9 cellular contexts compared by ENCODE assay signal in genomic region chr17:82603981-82604448, GRCh38. TPM values are rescaled to one million over a fixed set of nuclear protein-coding genes. Genes with fewer than 3 reads are reported as not detected.
DNase-seq lines count a peak whose midpoint lies in the region; ATAC-seq and TF ChIP-seq lines count a peak whose summit lies in the region.
"Had no signal": no experiment of that assay in that cellular context is flagged by ENCODE, and none has a peak within 500 bp of the region (broad histone marks: within the 10 kb centered on the region; RNA-seq: fewer than 3 reads in every experiment).

No MANE protein-coding gene starts in this region.

- no peak overlapping the region for H4K8ac ChIP-seq in trophoblast cell (ENCODE audit: low read depth, low read length)

- no peak overlapping the region for H4K91ac ChIP-seq in trophoblast cell (ENCODE audit: low read depth, low read length)

- no peak overlapping the region for H2AK5ac ChIP-seq in trophoblast cell (ENCODE audit: low read length)

- WGBS in trophoblast cell (ENCODE audit: extremely low coverage, insufficient coverage, insufficient read length): no CpG with 5 or more reads among the region's 18 CpGs

- H3K9ac ChIP-seq in trophoblast cell (ENCODE audit: low read length): no peak overlapping the region

- no peak overlapping the region for H2AFZ ChIP-seq in trophoblast cell (ENCODE audit: insufficient read depth, low read length, poor library complexity)

- H3K4ac ChIP-seq in trophoblast cell (ENCODE audit: low read depth, low read length): no peak overlapping the region

- no peaks in the 10 kb centered on the region for H3K9me3 Mint-ChIP-seq in activated B cell treated with CpG ODN at 0.5 μM for 24 hours
- H3K9me3 Mint-ChIP-seq: activated naive CD4-positive, alpha-beta T cell treated with anti-CD3 and anti-CD28 coated beads, Interleukin-2, amount 50 U/mL, for 24 hours had no signal

- peaks cover 69% of the 10 kb centered on the region for H3K36me3 Mint-ChIP-seq in activated B cell treated with CpG ODN at 0.5 μM for 24 hours (ENCODE audit: low read depth)

- no peaks in the 10 kb centered on the region for H3K27me3 ChIP-seq in trophoblast cell (ENCODE audit: insufficient read depth, low read length)

- no peaks in the 10 kb centered on the region for H3K9me3 ChIP-seq in trophoblast cell (ENCODE audit: insufficient read depth, low read depth, low read length)

- H3K14ac ChIP-seq in trophoblast cell (ENCODE audit: low read length): no peak overlapping the region

- intact Hi-C loops in activated B cell treated with CpG ODN at 0.5 μM for 24 hours (cut with micrococcal nuclease): no loop called here
- intact Hi-C loops in Right ventricle myocardium inferior (cut with DNase I): no loop called here

- H3K27ac Mint-ChIP-seq in activated B cell treated with CpG ODN at 0.5 μM for 24 hours: peak overlapping the region; percentile 5

- no peak overlapping the region for H2BK120ac ChIP-seq in trophoblast cell (ENCODE audit: insufficient read depth, low read length, poor library complexity)

- peaks cover 42% of the 10 kb centered on the region for H3K4me1 Mint-ChIP-seq in activated B cell treated with CpG ODN at 0.5 μM for 24 hours
- H3K4me1 Mint-ChIP-seq: activated naive CD4-positive, alpha-beta T cell treated with anti-CD3 and anti-CD28 coated beads, Interleukin-2, amount 50 U/mL, for 24 hours had no signal

- TF ChIP-seq CTCF in GM20000 (IDR thresholded peaks at IDR 0.05; ENCODE audit: extremely low read depth, missing control alignments): no peak
- no peak for TF ChIP-seq CTCF in activated B cell treated with CpG ODN at 0.5 μM for 24 hours (IDR thresholded peaks at IDR 0.05)

- peak overlapping the region; percentile 17 for H4K12ac ChIP-seq in trophoblast cell (ENCODE audit: low read depth, low read length)

- no peaks in the 10 kb centered on the region for H3K79me1 ChIP-seq in trophoblast cell (ENCODE audit: low read length)

- POLR2A ChIA-PET in activated B cell treated with CpG ODN at 0.5 μM for 24 hours (lab: Charles Lee) (interaction anchor here (1.1 kb wide), 1 partner anchor 10 kb away, joined by 4 read pairs; no protein-coding TSS in a partner anchor), HEK293T (lab: Yijun Ruan, JAX) (no interaction called here)

- H3K4me1 ChIP-seq in trophoblast cell (ENCODE audit: control insufficient read depth in 1 of 2, insufficient read depth in 2 of 2, low read length in 2 of 2): peaks cover 0 to 7% of the 10 kb centered on the region in 2 experiments

- H3K4me3 Mint-ChIP-seq in activated B cell treated with CpG ODN at 0.5 μM for 24 hours: no peak overlapping the region
- H3K4me3 Mint-ChIP-seq: activated naive CD4-positive, alpha-beta T cell treated with anti-CD3 and anti-CD28 coated beads, Interleukin-2, amount 50 U/mL, for 24 hours had no signal

- H3K27me3 Mint-ChIP-seq in activated B cell treated with CpG ODN at 0.5 μM for 24 hours: no peaks in the 10 kb centered on the region
- H3K27me3 Mint-ChIP-seq: activated naive CD4-positive, alpha-beta T cell treated with anti-CD3 and anti-CD28 coated beads, Interleukin-2, amount 50 U/mL, for 24 hours had no signal

- H3K4me2 ChIP-seq in trophoblast cell (ENCODE audit: low read length): no peak overlapping the region

- H2BK5ac ChIP-seq in trophoblast cell (ENCODE audit: low read depth, low read length, poor library complexity): no peak overlapping the region

- H3K36me3 ChIP-seq in trophoblast cell (ENCODE audit: control insufficient read depth in 1 of 2, insufficient read depth in 2 of 2, low read length in 2 of 2): peaks cover 58 to 62% of the 10 kb centered on the region in 2 experiments

- H3K27ac ChIP-seq in trophoblast cell (ENCODE audit: low read depth, low read length): no peak overlapping the region

- no peak overlapping the region for H3K23ac ChIP-seq in trophoblast cell (ENCODE audit: low read length)

- ATAC-seq in activated B cell treated with CpG ODN at 0.5 μM for 24 hours (ENCODE audit: low read depth) (peak; percentile 47), Right ventricle myocardium inferior (peak; percentile 75), HG03196 (IDR thresholded peaks at IDR 0.05; ENCODE audit: unreplicated experiment) (no peak)

- peak overlapping the region; percentile 33 for H3K18ac ChIP-seq in trophoblast cell (ENCODE audit: low read length)

- DNase-seq in GM20000 (ENCODE audit: low spot score): peak; percentile 60
- no peak for DNase-seq in activated B cell treated with CpG ODN at 0.5 μM for 24 hours
- peak; percentile 74 for DNase-seq in Right ventricle myocardium inferior (ENCODE audit: missing footprints)
- DNase-seq in trophoblast cell: peak; percentile 38 to 70
- DNase-seq in HuH-7 (ENCODE audit: low spot score): no peak
- DNase-seq in HEK293T (ENCODE audit: extremely low spot score): no peak
- DNase-seq in NCI-H1105 (lab: John Stamatoyannopoulos, UW): no peak

- no peak overlapping the region for H2BK12ac ChIP-seq in trophoblast cell (ENCODE audit: low read length)

- CTCF ChIA-PET in activated B cell treated with CpG ODN at 0.5 μM for 24 hours (lab: Charles Lee) (no interaction called here), HEK293T (lab: Yijun Ruan, JAX) (no interaction called here)

- no peak overlapping the region for H3K4me3 ChIP-seq in trophoblast cell (ENCODE audit: low read depth, low read length)

- no peaks in the 10 kb centered on the region for H3K79me2 ChIP-seq in trophoblast cell (ENCODE audit: control insufficient read depth, insufficient read depth, low read length, poor library complexity)

TF ChIP-seq in HEK293T, 16 proteins besides CTCF, POLR2A, EP300 and RAD21:
- TF ChIP-seq NFRKB (IDR thresholded peaks at IDR 0.05) (no peak), SP1 (IDR thresholded peaks at IDR 0.05) (no peak), L3MBTL2 (conservative IDR thresholded peaks at IDR 0.05) (no peak), TARDBP (IDR thresholded peaks at IDR 0.05) (no peak)
TF ChIP-seq in HEK293T: peak in this region for 0.

RNA-seq across cellular contexts. Expression of gene WDR45B, which starts 44.2 kb away (rescaled TPM):
- total RNA-seq in activated B cell treated with CpG ODN at 0.5 μM for 24 hours (48.3 and 51.2 TPM in 2 replicates), Right ventricle myocardium inferior (38.0 TPM)
- polyA plus RNA-seq in trophoblast cell (2013): 69.9 and 72.0 TPM in 2 replicates

Comparison
In these comparisons a context has a peak if more than half of its experiments do, and no peak if none do; other contexts are left out.
1. DNase-seq: peak in GM20000 (single experiment), Right ventricle myocardium inferior (single experiment) and trophoblast cell (2 of 2); none in activated B cell treated with CpG ODN at 0.5 μM for 24 hours (single experiment), HuH-7 (single experiment), HEK293T (single experiment) and NCI-H1105 (single experiment).